22 cellular contexts compared by ENCODE assay signal in the genomic region with DNA sequence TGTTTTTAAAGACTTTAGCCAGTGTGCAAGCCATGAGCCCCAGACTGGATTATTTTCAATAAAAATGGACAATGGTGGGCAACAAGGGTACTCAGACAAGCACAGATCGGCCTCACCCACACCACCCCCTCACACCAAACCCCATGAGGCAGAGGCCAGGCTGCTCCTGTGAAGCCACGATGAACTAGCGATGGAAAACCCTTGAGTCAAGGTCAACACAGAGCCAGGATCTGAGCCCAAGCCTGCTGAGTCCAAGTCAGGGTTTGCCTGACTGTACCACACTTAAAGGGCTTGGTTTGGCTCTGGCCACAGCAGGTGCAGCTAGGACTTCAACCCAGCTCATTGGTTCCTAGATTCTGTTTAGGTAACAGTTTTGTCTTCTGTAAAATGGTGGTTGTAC.
DNase-seq lines count a peak whose midpoint lies in the region; ATAC-seq and TF ChIP-seq lines count a peak whose summit lies in the region.
"Had no signal": no experiment of that assay in that cellular context is flagged by ENCODE, and none has a peak within 500 bp of the region (broad histone marks: within the 10 kb centered on the region; RNA-seq: fewer than 3 reads in every experiment).

No MANE protein-coding gene starts in this region.

- H3K27ac Mint-ChIP-seq in Calu3 (ENCODE audit: unreplicated experiment) = no peak overlapping the region
- H3K27ac Mint-ChIP-seq: CD4-positive, alpha-beta T cell had no signal

- H3K27ac ChIP-seq in caudate nucleus (ENCODE audit: low read depth, low read length) (peak overlapping the region; percentile 97), ascending aorta (no peak overlapping the region)
- H3K27ac ChIP-seq: BLaER1 had no signal

- no peak overlapping the region for H3K4me3 Mint-ChIP-seq in Calu3 (ENCODE audit: low read depth, unreplicated experiment)
- H3K4me3 Mint-ChIP-seq: CD4-positive, alpha-beta T cell had no signal

- no peak overlapping the region for H3K4me3 ChIP-seq in ascending aorta
- H3K4me3 ChIP-seq: BLaER1, MG63 had no signal

- peaks cover 3 to 10% of the 10 kb centered on the region in 2 donors for H3K36me3 ChIP-seq in ascending aorta
- H3K36me3 ChIP-seq: BLaER1, MG63 had no signal

- ATAC-seq in left ventricle myocardium superior (peak; percentile 65), Right ventricle myocardium inferior (no peak)

- no peaks in the 10 kb centered on the region for H3K27me3 ChIP-seq in ascending aorta
- H3K27me3 ChIP-seq: BLaER1, MG63 had no signal

- DNase-seq in left ventricle myocardium superior (no peak), Right ventricle myocardium inferior (ENCODE audit: missing footprints) (no peak), caudate nucleus (lab: John Stamatoyannopoulos, UW) (no peak), myocyte (ENCODE audit: low read depth) (peak; percentile 26), ascending aorta (ENCODE audit: low spot score in 2 of 2) (no peak), cerebellum (ENCODE audit: low spot score) (no peak), Calu3 (no peak)
- DNase-seq: CD4-positive, alpha-beta T cell; COR-L47; DND-41; GOT3; HCEC 1CT; KG1; MG63; NCI-H1048; NCI-H1417; NCI-H1694; NCI-H2029 treated with DMSO at 0.1 percent for 48 hours; NCI-H446 treated with DMSO at 0.1 percent for 48 hours; NCI-H526; NCI-H82 had no signal

- no peaks in the 10 kb centered on the region for H3K4me1 ChIP-seq in ascending aorta
- H3K4me1 ChIP-seq: BLaER1 had no signal

- H3K36me3 Mint-ChIP-seq in Calu3 (ENCODE audit: insufficient read depth, unreplicated experiment) = no peaks in the 10 kb centered on the region

- CTCF ChIA-PET in Calu3 (lab: Charles Lee) = no interaction called here

- no TSS peak for BruUV-seq in Calu3 (replicated peaks; lab: Mats Ljungman, UMichigan)

- intact Hi-C loops in left ventricle myocardium superior (cut with micrococcal nuclease) (loop anchor here (2.0 kb wide), 1 partner anchor 15 kb away; no protein-coding TSS in a partner anchor), Right ventricle myocardium inferior (cut with DNase I) (loop anchor here (5.0 kb wide), 1 partner anchor 409 kb away; no protein-coding TSS in a partner anchor), ascending aorta (cut with DNase I) (no loop called here), Calu3 (cut with micrococcal nuclease; ENCODE audit: unreplicated experiment) (no loop called here)

- peaks cover 3 to 4% of the 10 kb centered on the region in 2 donors for H3K9me3 ChIP-seq in ascending aorta

- no peaks in the 10 kb centered on the region for H3K9me3 Mint-ChIP-seq in Calu3 (ENCODE audit: low read depth, unreplicated experiment)
- H3K9me3 Mint-ChIP-seq: CD4-positive, alpha-beta T cell had no signal

- TF ChIP-seq CTCF in ascending aorta (IDR thresholded peaks at IDR 0.05) (no peak), Calu3 (IDR thresholded peaks at IDR 0.05; ENCODE audit: unreplicated experiment) (no peak)

- H3K4me1 Mint-ChIP-seq in Calu3 (ENCODE audit: low read depth, unreplicated experiment) = no peaks in the 10 kb centered on the region

- no peaks in the 10 kb centered on the region for H3K27me3 Mint-ChIP-seq in Calu3 (ENCODE audit: unreplicated experiment)
- H3K27me3 Mint-ChIP-seq: CD4-positive, alpha-beta T cell had no signal

Comparison
In these comparisons a context has a peak if more than half of its experiments do, and no peak if none do; other contexts are left out.
1. intact Hi-C loops: an anchor here in left ventricle myocardium superior (2.0 kb wide) and Right ventricle myocardium inferior (5.0 kb wide); none called in ascending aorta and Calu3.